In the genomic region with DNA sequence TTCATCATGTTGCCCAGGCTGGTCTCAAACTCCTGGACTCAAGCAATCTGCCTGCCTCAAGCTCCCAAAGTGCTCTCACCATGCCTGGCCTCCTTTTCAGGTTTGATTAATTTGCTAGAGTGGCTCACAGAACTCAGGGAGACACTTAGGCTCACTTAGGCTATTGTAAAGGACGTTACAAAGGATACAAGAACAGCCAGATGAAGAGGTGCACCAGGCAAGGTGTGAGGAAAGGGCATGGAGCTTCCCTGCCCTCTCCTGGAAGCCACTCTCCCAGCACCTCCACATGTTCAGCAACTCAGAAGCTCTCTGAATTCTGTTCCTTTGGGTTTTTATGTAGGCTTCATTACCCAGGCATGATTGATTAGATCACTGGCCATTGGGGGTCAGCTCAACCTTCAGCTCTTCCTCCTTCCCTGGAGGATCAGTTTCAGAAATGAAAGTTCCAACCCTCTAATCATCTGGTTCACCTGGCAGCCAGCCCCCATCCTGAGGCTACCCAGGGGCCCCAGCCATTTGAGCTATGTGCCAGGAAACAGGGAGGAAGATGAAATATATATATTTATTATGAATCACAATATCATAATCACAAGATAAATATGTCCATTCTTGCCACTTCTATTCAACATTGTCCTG, we compare ENCODE assay signal across 10 cellular contexts.
DNase-seq lines count a peak whose midpoint lies in the region; FAIRE-seq and TF ChIP-seq lines count a peak whose summit lies in the region.
"Had no signal": no experiment of that assay in that cellular context is flagged by ENCODE, and none has a peak within 500 bp of the region (broad histone marks: within the 10 kb centered on the region; RNA-seq: fewer than 3 reads in every experiment).

No MANE protein-coding gene starts in this region.

- no peaks in the 10 kb centered on the region for H3K4me1 ChIP-seq in astrocyte (ENCODE audit: insufficient read depth, low read length)
- H3K4me1 ChIP-seq in keratinocyte (ENCODE audit: control insufficient read depth, extremely low read depth, insufficient read depth, low read length): peaks cover 4% of the 10 kb centered on the region
- peaks cover 0 to 22% (median 2%) of the 10 kb centered on the region in 4 donors for H3K4me1 ChIP-seq in transverse colon

- H3K27ac ChIP-seq in astrocyte (ENCODE audit: low read depth, low read length) (no peak overlapping the region), keratinocyte (ENCODE audit: control insufficient read depth, insufficient read depth, low read length) (no peak overlapping the region), transverse colon (peak overlapping the region in 1 of 4 donors; percentile 22)

- H3K9me1 ChIP-seq in keratinocyte (ENCODE audit: control insufficient read depth, extremely low read depth, insufficient read depth, low read length): no peaks in the 10 kb centered on the region

- dilution Hi-C loops in keratinocyte (cut with MboI; ENCODE audit: extremely low pct_ligation_motif_present, low sequenced_read_pairs): no loop called here

- no peaks in the 10 kb centered on the region for H3K36me3 Mint-ChIP-seq in astrocyte (ENCODE audit: low read depth, unreplicated experiment)

- H3K9ac ChIP-seq in astrocyte (ENCODE audit: low read length): no peak overlapping the region
- H3K9ac ChIP-seq in keratinocyte (ENCODE audit: control insufficient read depth, extremely low read depth, insufficient read depth, low read length): no peak overlapping the region

- no peak overlapping the region for H3K4me3 Mint-ChIP-seq in astrocyte (ENCODE audit: unreplicated experiment)

- FAIRE-seq in astrocyte (lab: Jason Lieb, UNC) (no peak), keratinocyte (lab: Jason Lieb, UNC) (peak; percentile 90)

- peak; percentile 12 for TF ChIP-seq CTCF in astrocyte (IDR thresholded peaks at IDR 0.05; ENCODE audit: insufficient read depth, low read depth, low read length)
- TF ChIP-seq CTCF in keratinocyte (optimal IDR thresholded peaks at IDR 0.05 in 1 of 3, IDR thresholded peaks at IDR 0.05 in 1 of 3, conservative IDR thresholded peaks at IDR 0.05 in 1 of 3; ENCODE audit: extremely low read depth in 1 of 3, insufficient read depth in 2 of 3, low read length in 3 of 3): peak; percentile 88 to 94 (median 91)
- TF ChIP-seq CTCF in transverse colon (IDR thresholded peaks at IDR 0.05): peak; percentile 63 to 81 (median 76)

- H3K36me3 ChIP-seq in astrocyte (ENCODE audit: insufficient read depth, low read length) (no peaks in the 10 kb centered on the region), keratinocyte (ENCODE audit: control insufficient read depth in 2 of 2, extremely low read depth in 1 of 2, insufficient read depth in 2 of 2, low read length in 2 of 2) (no peaks in the 10 kb centered on the region), transverse colon (no peaks in the 10 kb centered on the region)

- H3K79me2 ChIP-seq in astrocyte (ENCODE audit: insufficient read depth, low read length) (no peaks in the 10 kb centered on the region), keratinocyte (ENCODE audit: control insufficient read depth, insufficient read depth, low read length) (no peaks in the 10 kb centered on the region)

- H3K4me1 Mint-ChIP-seq in astrocyte (ENCODE audit: low read depth, unreplicated experiment): no peaks in the 10 kb centered on the region

- DNase-seq in NCI-H748 (lab: John Stamatoyannopoulos, UW; ENCODE audit: unreplicated experiment) (peak; percentile 9), NCI-H748 treated with DMSO at 0.1 percent for 48 hours (lab: John Stamatoyannopoulos, UW) (no peak), astrocyte (ENCODE audit: low read depth) (no peak), keratinocyte (ENCODE audit: low read depth, low spot score) (no peak), transverse colon (peak; percentile 67), DMS153 treated with DMSO at 0.1 percent for 48 hours (lab: John Stamatoyannopoulos, UW; ENCODE audit: unreplicated experiment) (no peak), T1000 (lab: John Stamatoyannopoulos, UW) (no peak), NCI-H510A treated with DMSO at 0.1 percent for 48 hours (lab: John Stamatoyannopoulos, UW) (no peak)
- DNase-seq: activated naive CD4-positive, alpha-beta T cell treated with anti-CD3 and anti-CD28 coated beads, Interleukin-2, amount 50 U/mL, for 16 hours; RPMI8226 had no signal

- H3K27me3 ChIP-seq in astrocyte (ENCODE audit: insufficient read depth, low read length) (no peaks in the 10 kb centered on the region), keratinocyte (ENCODE audit: control insufficient read depth, extremely low read depth, insufficient read depth, low read length) (no peaks in the 10 kb centered on the region), transverse colon (no peaks in the 10 kb centered on the region)

- H3K9me3 ChIP-seq in astrocyte (ENCODE audit: insufficient read depth, low read depth, low read length) (no peaks in the 10 kb centered on the region), keratinocyte (ENCODE audit: control insufficient read depth, low read depth, low read length) (no peaks in the 10 kb centered on the region), transverse colon (no peaks in the 10 kb centered on the region)

- no peak overlapping the region for H3K27ac Mint-ChIP-seq in astrocyte (ENCODE audit: unreplicated experiment)

- peaks cover 13% of the 10 kb centered on the region for H3K27me3 Mint-ChIP-seq in astrocyte (ENCODE audit: low read depth, unreplicated experiment)

- TF ChIP-seq POLR2A in transverse colon (IDR thresholded peaks at IDR 0.05): no peak

- intact Hi-C loops in transverse colon (cut with DNase I; ENCODE audit: low total_unique reads): no loop called here

- 17% methylated on average over 1 of the region's 1 CpG; no CpG with 5 or more reads in 1 of the 2 donors for WGBS in transverse colon (ENCODE audit: low coverage in 1 of 2), 2 donors

- no peak overlapping the region for H2AFZ ChIP-seq in astrocyte (ENCODE audit: low read depth, low read length)
- peak overlapping the region; percentile 27 for H2AFZ ChIP-seq in keratinocyte (ENCODE audit: control insufficient read depth, low read length)

- peaks cover 5% of the 10 kb centered on the region for H3K9me3 Mint-ChIP-seq in astrocyte (ENCODE audit: unreplicated experiment)

- in situ Hi-C loops in transverse colon (cut with MboI; ENCODE audit: low pct_ligation_motif_present in 1 of 4, low pct_unique_long_range_greater_than_20kb in 1 of 4, low sequenced_read_pairs in 3 of 4): loop anchor here in 1 of 4 donors (10.0 kb wide), 1 partner anchor 171 kb away; no protein-coding TSS in a partner anchor

- no peak overlapping the region for H3K4me3 ChIP-seq in astrocyte (ENCODE audit: insufficient read depth, low read depth, low read length)
- H3K4me3 ChIP-seq in keratinocyte (ENCODE audit: control insufficient read depth in 2 of 3, extremely low read depth in 1 of 3, insufficient read depth in 2 of 3, low read depth in 1 of 3, low read length in 3 of 3): no peak overlapping the region
- no peak overlapping the region for H3K4me3 ChIP-seq in transverse colon

- no peak for TF ChIP-seq EP300 in transverse colon (IDR thresholded peaks at IDR 0.05; ENCODE audit: low read depth)

- H3K4me2 ChIP-seq in astrocyte (ENCODE audit: low read length) (no peak overlapping the region), keratinocyte (ENCODE audit: control insufficient read depth, extremely low read depth, insufficient read depth, low read depth, low read length) (no peak overlapping the region)

- H4K20me1 ChIP-seq in astrocyte (ENCODE audit: insufficient read depth, low read length): no peaks in the 10 kb centered on the region
- H4K20me1 ChIP-seq in keratinocyte (ENCODE audit: control insufficient read depth, extremely low read depth, insufficient read depth, low read length): no peaks in the 10 kb centered on the region

Comparison
In these comparisons a context has a peak if more than half of its experiments do, and no peak if none do; other contexts are left out.
1. DNase-seq: peak in NCI-H748 (single experiment) and transverse colon (single experiment); none in NCI-H748 treated with DMSO at 0.1 percent for 48 hours (single experiment), astrocyte (single experiment), keratinocyte (single experiment), DMS153 treated with DMSO at 0.1 percent for 48 hours (single experiment), T1000 (single experiment) and NCI-H510A treated with DMSO at 0.1 percent for 48 hours (single experiment).
2. CTCF ChIP-seq: peak in every context shown above with its lines; median percentile 91 in keratinocyte; 76 in transverse colon; 12 in astrocyte.